8 cellular contexts compared by ENCODE assay signal in genomic region chr1:165392634-165393571, GRCh38. TPM values are rescaled to one million over a fixed set of nuclear protein-coding genes. Genes with fewer than 3 reads are reported as not detected.
A peak's percentile ranks its signal among the peaks of the same experiment; 100 is the strongest.
DNase-seq lines count a peak whose midpoint lies in the region; ATAC-seq and TF ChIP-seq lines count a peak whose summit lies in the region.

No MANE protein-coding gene starts in this region.

- peak overlapping the region; percentile 65 for H3K4me3 Mint-ChIP-seq in activated CD8-positive, alpha-beta T cell treated with anti-CD3 and anti-CD28 coated beads, Interleukin-2, amount 10 ng/mL, durations not matched to agents 7 days and 5 days
- H3K4me3 Mint-ChIP-seq in effector memory CD8-positive, alpha-beta T cell = peak overlapping the region; percentile 71 to 79
- peak overlapping the region; percentile 63 for H3K4me3 Mint-ChIP-seq in mesothelial cell of epicardium

- peak overlapping the region; percentile 87 for H3K27ac Mint-ChIP-seq in activated CD8-positive, alpha-beta T cell treated with anti-CD3 and anti-CD28 coated beads, Interleukin-2, amount 10 ng/mL, durations not matched to agents 7 days and 5 days
- peak overlapping the region; percentile 42 to 95 for H3K27ac Mint-ChIP-seq in effector memory CD8-positive, alpha-beta T cell
- no peak overlapping the region for H3K27ac Mint-ChIP-seq in mesothelial cell of epicardium

- H3K4me1 Mint-ChIP-seq in activated CD8-positive, alpha-beta T cell treated with anti-CD3 and anti-CD28 coated beads, Interleukin-2, amount 10 ng/mL, durations not matched to agents 7 days and 5 days (ENCODE audit: low read depth) = peaks cover 17% of the 10 kb centered on the region
- H3K4me1 Mint-ChIP-seq in effector memory CD8-positive, alpha-beta T cell (ENCODE audit: low read depth in 2 of 2) = peaks cover 10 to 18% of the 10 kb centered on the region in 2 donors
- peaks cover 13% of the 10 kb centered on the region for H3K4me1 Mint-ChIP-seq in mesothelial cell of epicardium

- TF ChIP-seq CTCF in mesothelial cell of epicardium (IDR thresholded peaks at IDR 0.05; ENCODE audit: unreplicated experiment) = peak; percentile 88

- DNase-seq in COLO829 (ENCODE audit: low spot score) (peak; percentile 98), NCI-H82 treated with DMSO at 0.1 percent for 48 hours (lab: John Stamatoyannopoulos, UW; ENCODE audit: unreplicated experiment) (peak; percentile 86), mesothelial cell of epicardium (ENCODE audit: low spot score in 2 of 2, unreplicated experiment in 2 of 2) (peak; percentile 60 to 84)
- peak; percentile 93 for DNase-seq in activated CD8-positive, alpha-beta T cell treated with anti-CD3 and anti-CD28 coated beads, Interleukin-2, amount 10 ng/mL, durations not matched to agents 7 days and 5 days
- peak; percentile 87 to 88 (median 87) for DNase-seq in effector memory CD8-positive, alpha-beta T cell
- DNase-seq in stimulated activated CD8-positive, alpha-beta memory T cell treated with anti-CD3 and anti-CD28 coated beads, Interleukin-2, amount 100 ng/mL, for 1 hour (ENCODE audit: low read depth in 2 of 2) = peak; percentile 76 to 77

- peak; percentile 100 for ATAC-seq in GM19467 (IDR thresholded peaks at IDR 0.05; ENCODE audit: unreplicated experiment)
- ATAC-seq in HG03575 (IDR thresholded peaks at IDR 0.05; ENCODE audit: extremely low read depth, insufficient number of reproducible peaks, low FRiP score, unreplicated experiment) = peak; percentile 88
- ATAC-seq in activated CD8-positive, alpha-beta T cell treated with anti-CD3 and anti-CD28 coated beads, Interleukin-2, amount 10 ng/mL, durations not matched to agents 7 days and 5 days = peak; percentile 98
- peak; percentile 100 for ATAC-seq in effector memory CD8-positive, alpha-beta T cell (replicated peaks)

- POLR2A ChIA-PET in activated CD8-positive, alpha-beta T cell treated with anti-CD3 and anti-CD28 coated beads, Interleukin-2, amount 10 ng/mL, durations not matched to agents 7 days and 5 days (lab: Charles Lee) = interaction anchor here (0.6 to 1.4 kb wide), 3 partner anchors 200 to 377 kb away, joined by 3 read pairs; partner anchors contain the start of gene ALDH9A1

- no peaks in the 10 kb centered on the region for H3K9me3 Mint-ChIP-seq in activated CD8-positive, alpha-beta T cell treated with anti-CD3 and anti-CD28 coated beads, Interleukin-2, amount 10 ng/mL, durations not matched to agents 7 days and 5 days (ENCODE audit: insufficient read depth)
- H3K9me3 Mint-ChIP-seq in effector memory CD8-positive, alpha-beta T cell = no peaks in the 10 kb centered on the region
- H3K9me3 Mint-ChIP-seq in mesothelial cell of epicardium = no peaks in the 10 kb centered on the region

- peaks cover 79% of the 10 kb centered on the region for H3K27me3 Mint-ChIP-seq in activated CD8-positive, alpha-beta T cell treated with anti-CD3 and anti-CD28 coated beads, Interleukin-2, amount 10 ng/mL, durations not matched to agents 7 days and 5 days (ENCODE audit: low read depth)
- peaks cover 54 to 84% of the 10 kb centered on the region in 2 donors for H3K27me3 Mint-ChIP-seq in effector memory CD8-positive, alpha-beta T cell
- peaks cover 39% of the 10 kb centered on the region for H3K27me3 Mint-ChIP-seq in mesothelial cell of epicardium (ENCODE audit: low read depth)

- CTCF ChIA-PET in activated CD8-positive, alpha-beta T cell treated with anti-CD3 and anti-CD28 coated beads, Interleukin-2, amount 10 ng/mL, durations not matched to agents 7 days and 5 days (lab: Charles Lee) = interaction anchor here (0.6 to 6.2 kb wide), 33 partner anchors 8 to 531 kb away, joined by 3 to 155 read pairs (median 3); partner anchors contain the start of gene MGST3

- H3K36me3 Mint-ChIP-seq in activated CD8-positive, alpha-beta T cell treated with anti-CD3 and anti-CD28 coated beads, Interleukin-2, amount 10 ng/mL, durations not matched to agents 7 days and 5 days (ENCODE audit: low read depth) = peaks cover 2% of the 10 kb centered on the region
- H3K36me3 Mint-ChIP-seq in effector memory CD8-positive, alpha-beta T cell (ENCODE audit: insufficient read depth) = peaks cover 11% of the 10 kb centered on the region
- no peaks in the 10 kb centered on the region for H3K36me3 Mint-ChIP-seq in mesothelial cell of epicardium

RNA-seq across cellular contexts. Expression of gene LMX1A, which starts 36.4 kb away (rescaled TPM):
- not detected for total RNA-seq in activated CD8-positive, alpha-beta T cell treated with anti-CD3 and anti-CD28 coated beads, Interleukin-2, amount 10 ng/mL, durations not matched to agents 7 days and 5 days
- 0.18 TPM in 1 of 3 replicates, not detected in the others for total RNA-seq in mesothelial cell of epicardium

RNA-seq across cellular contexts. Expression of gene RXRG, which starts 52.0 kb away (rescaled TPM):
- not detected for total RNA-seq in activated CD8-positive, alpha-beta T cell treated with anti-CD3 and anti-CD28 coated beads, Interleukin-2, amount 10 ng/mL, durations not matched to agents 7 days and 5 days
- total RNA-seq in mesothelial cell of epicardium = 0.99 to 1.1 TPM (median 1.0 TPM) in 3 replicates

Comparison
In these comparisons a context has a peak if more than half of its experiments do, and no peak if none do; other contexts are left out.
1. Peak in every context shown above with its lines: DNase-seq and ATAC-seq.